ENCODE assay signal across 10 cellular contexts in genomic region chr17:78124081-78124835, GRCh38. TPM values are rescaled to one million over a fixed set of nuclear protein-coding genes. Genes with fewer than 3 reads are reported as not detected.
A peak's percentile ranks its signal among the peaks of the same experiment; 100 is the strongest.
DNase-seq lines count a peak whose midpoint lies in the region; ATAC-seq and TF ChIP-seq lines count a peak whose summit lies in the region.
"Had no signal": no experiment of that assay in that cellular context is flagged by ENCODE, and none has a peak within 500 bp of the region (broad histone marks: within the 10 kb centered on the region; RNA-seq: fewer than 3 reads in every experiment).

No MANE protein-coding gene starts in this region.

- no peak for ATAC-seq in HG03571 (IDR thresholded peaks at IDR 0.05; ENCODE audit: unreplicated experiment)
- no peak for ATAC-seq in GM19328 (IDR thresholded peaks at IDR 0.05; ENCODE audit: unreplicated experiment)
- no peak for ATAC-seq in GM23338

- no peaks in the 10 kb centered on the region for H3K9me3 Mint-ChIP-seq in T-helper 2 cell treated with Interferon-gamma antibody and Interleukin-4, amounts not matched to agents 5 μg/mL and 100 μg/mL, for 36 hours
- H3K9me3 Mint-ChIP-seq in GM23338 (no peaks in the 10 kb centered on the region), endothelial cell (ENCODE audit: unreplicated experiment) (no peaks in the 10 kb centered on the region)

- H3K27ac ChIP-seq in DOHH2 (ENCODE audit: low read depth, low read length), result peak overlapping the region; percentile 90
- H3K27ac ChIP-seq in layer of hippocampus (ENCODE audit: low read depth, low read length), result peak overlapping the region; percentile 97
- H3K27ac ChIP-seq in GM23338 (ENCODE audit: low read depth), result no peak overlapping the region

- H4K20me1 ChIP-seq in DOHH2 (ENCODE audit: control insufficient read depth, insufficient read depth, low read depth, low read length) (no peaks in the 10 kb centered on the region), GM23338 (replicated peaks; ENCODE audit: insufficient read depth) (no peaks in the 10 kb centered on the region)

- H3F3A ChIP-seq in DOHH2 (ENCODE audit: control insufficient read depth, insufficient read depth) (peaks cover 6% of the 10 kb centered on the region; the same call in 1 of the 2 replicates), GM23338 (replicated peaks; ENCODE audit: low read depth) (no peaks in the 10 kb centered on the region)

- peaks cover 50% of the 10 kb centered on the region for H3K4me1 Mint-ChIP-seq in T-helper 2 cell treated with Interferon-gamma antibody and Interleukin-4, amounts not matched to agents 5 μg/mL and 100 μg/mL, for 36 hours (ENCODE audit: low read depth)
- peaks cover 11% of the 10 kb centered on the region for H3K4me1 Mint-ChIP-seq in GM23338
- H3K4me1 Mint-ChIP-seq in endothelial cell (ENCODE audit: unreplicated experiment), result peaks cover 18% of the 10 kb centered on the region

- H3K9me3 ChIP-seq in DOHH2 (ENCODE audit: control insufficient read depth, insufficient read depth, low read length), result no peaks in the 10 kb centered on the region

- H3K4me3 Mint-ChIP-seq in T-helper 2 cell treated with Interferon-gamma antibody and Interleukin-4, amounts not matched to agents 5 μg/mL and 100 μg/mL, for 36 hours, result peak overlapping the region; percentile 90
- H3K4me3 Mint-ChIP-seq in GM23338 (no peak overlapping the region), endothelial cell (ENCODE audit: unreplicated experiment) (no peak overlapping the region)

- peak overlapping the region; percentile 42 for H3K27ac Mint-ChIP-seq in T-helper 2 cell treated with Interferon-gamma antibody and Interleukin-4, amounts not matched to agents 5 μg/mL and 100 μg/mL, for 36 hours
- H3K27ac Mint-ChIP-seq in GM23338 (no peak overlapping the region), endothelial cell (ENCODE audit: unreplicated experiment) (no peak overlapping the region)

- DNase-seq in GM19238 (ENCODE audit: insufficient read length, low spot score) (peak; percentile 74), GM23338 (ENCODE audit: low spot score) (no peak), endothelial cell (ENCODE audit: low spot score) (no peak)
- no peak for DNase-seq in T-helper 2 cell treated with Interferon-gamma antibody and Interleukin-4, amounts not matched to agents 5 μg/mL and 100 μg/mL, for 36 hours (ENCODE audit: low spot score)

- peaks cover 76% of the 10 kb centered on the region for H3K79me2 ChIP-seq in DOHH2 (ENCODE audit: control insufficient read depth, low read length)
- H3K79me2 ChIP-seq in GM23338 (replicated peaks; ENCODE audit: insufficient read depth), result 0 out of 2 replicates have a peak, but pooled peaks cover 5% of the 10 kb centered on the region

- no peak overlapping the region for H2AFZ ChIP-seq in GM23338

- H3K4me3 ChIP-seq in DOHH2 (ENCODE audit: low read length) (peak overlapping the region; percentile 95), GM23338 (no peak overlapping the region)

- H3K9me2 ChIP-seq in DOHH2 (replicated peaks; ENCODE audit: control insufficient read depth, low read length) (no peaks in the 10 kb centered on the region), GM23338 (ENCODE audit: insufficient read depth) (no peaks in the 10 kb centered on the region)

- peaks cover 67% of the 10 kb centered on the region for H3K36me3 Mint-ChIP-seq in T-helper 2 cell treated with Interferon-gamma antibody and Interleukin-4, amounts not matched to agents 5 μg/mL and 100 μg/mL, for 36 hours (ENCODE audit: low read depth)
- H3K36me3 Mint-ChIP-seq in GM23338 (ENCODE audit: low read depth) (peaks cover 27% of the 10 kb centered on the region), endothelial cell (ENCODE audit: low read depth, unreplicated experiment) (peaks cover 15% of the 10 kb centered on the region)

- H3K36me3 ChIP-seq in DOHH2 (ENCODE audit: control insufficient read depth, low read length) (peaks cover 67% of the 10 kb centered on the region), GM23338 (ENCODE audit: insufficient read depth) (0 out of 2 replicates have a peak, but pooled peaks cover 5% of the 10 kb centered on the region)

- H3K27me3 Mint-ChIP-seq in T-helper 2 cell treated with Interferon-gamma antibody and Interleukin-4, amounts not matched to agents 5 μg/mL and 100 μg/mL, for 36 hours (ENCODE audit: low read depth), result no peaks in the 10 kb centered on the region
- H3K27me3 Mint-ChIP-seq in GM23338 (ENCODE audit: insufficient read depth, low read depth, poor library complexity) (peaks cover 6% of the 10 kb centered on the region), endothelial cell (ENCODE audit: unreplicated experiment) (peaks cover 2% of the 10 kb centered on the region)

- H3K4me2 ChIP-seq in DOHH2 (ENCODE audit: low read length) (peak overlapping the region; percentile 99), GM23338 (no peak overlapping the region)

- TF ChIP-seq CTCF in DOHH2 (IDR thresholded peaks at IDR 0.05; ENCODE audit: low read depth, low read length, poor library complexity, severe bottlenecking) (no peak), GM23338 (conservative IDR thresholded peaks at IDR 0.05; ENCODE audit: low read depth in 2 of 2) (no peak), endothelial cell (IDR thresholded peaks at IDR 0.05; ENCODE audit: unreplicated experiment) (no peak)

- peaks cover 77% of the 10 kb centered on the region for H3K4me1 ChIP-seq in DOHH2 (ENCODE audit: control insufficient read depth, low read length)
- H3K4me1 ChIP-seq in GM23338 (ENCODE audit: insufficient read depth), result peaks cover 14% of the 10 kb centered on the region

- H3K27me3 ChIP-seq in DOHH2 (ENCODE audit: control insufficient read depth, low read length), result no peaks in the 10 kb centered on the region
- no peaks in the 10 kb centered on the region for H3K27me3 ChIP-seq in layer of hippocampus (ENCODE audit: control insufficient read depth, insufficient read depth, low read length)
- no peaks in the 10 kb centered on the region for H3K27me3 ChIP-seq in GM23338 (ENCODE audit: insufficient read depth)

RNA-seq across cellular contexts. Expression of gene TMC6, which starts 4.3 kb away (rescaled TPM):
- 56.7 and 72.2 TPM in 2 replicates for total RNA-seq in GM23338 (2014; rRNA removed; shearing (Covaris generic))
- polyA plus RNA-seq in GM23338 (2016; fragmentation: Nextera tagmentation; extraction: Ambion mirVana), result 50.0 and 53.3 TPM in 2 replicates
- 292 TPM for total RNA-seq in endothelial cell (ENCODE audit: unreplicated experiment)

RNA-seq across cellular contexts. Expression of gene TMC8, which starts 6.3 kb away (rescaled TPM):
- 1.2 and 2.2 TPM in 2 replicates for total RNA-seq in GM23338 (2014; rRNA removed; shearing (Covaris generic))
- 1.3 and 1.8 TPM in 2 replicates for polyA plus RNA-seq in GM23338 (2016; fragmentation: Nextera tagmentation; extraction: Ambion mirVana)
- total RNA-seq in endothelial cell (ENCODE audit: unreplicated experiment), result 55.8 TPM

RNA-seq across cellular contexts. Expression of gene C17orf99, which starts 21.9 kb away (rescaled TPM):
- total RNA-seq in GM23338 (2014; rRNA removed; shearing (Covaris generic)), result not detected in 2 replicates
- polyA plus RNA-seq in GM23338 (2016; fragmentation: Nextera tagmentation; extraction: Ambion mirVana), result not detected in 2 replicates
- total RNA-seq in endothelial cell (ENCODE audit: unreplicated experiment), result not detected
- total RNA-seq: kidney epithelial cell had no signal
- polyA plus RNA-seq: urinary bladder had no signal

RNA-seq across cellular contexts. Expression of gene SYNGR2, which starts 44.1 kb away (rescaled TPM):
- total RNA-seq in GM23338 (2014; rRNA removed; shearing (Covaris generic)), result 33.0 and 61.6 TPM in 2 replicates
- polyA plus RNA-seq in GM23338 (2016; fragmentation: Nextera tagmentation; extraction: Ambion mirVana), result 43.1 and 46.9 TPM in 2 replicates
- total RNA-seq in endothelial cell (ENCODE audit: unreplicated experiment), result 72.6 TPM

Comparison
In these comparisons a context has a peak if more than half of its experiments do, and no peak if none do; other contexts are left out.
1. RNA of gene TMC8, which starts 6.3 kb away (total RNA-seq): 55.8 TPM in endothelial cell (single experiment); 1.2 to 2.2 TPM in GM23338; every median in the first group is over 10 times any median in the second.